Comparison of ENCODE assay signal across 8 cellular contexts in genomic region chr5:172773481-172774469, GRCh38. TPM values are rescaled to one million over a fixed set of nuclear protein-coding genes. Genes with fewer than 3 reads are reported as not detected.
DNase-seq lines count a peak whose midpoint lies in the region; ATAC-seq and TF ChIP-seq lines count a peak whose summit lies in the region.

No MANE protein-coding gene starts in this region.

- WGBS in spleen, 5 donors = 79 to 89% (median 82%) methylated on average over 11 of the region's 11 CpGs

- no peaks in the 10 kb centered on the region for H3K27me3 ChIP-seq in spleen (replicated peaks in 1 of 7)

- intact Hi-C loops in spleen (cut with DNase I; ENCODE audit: low total_unique reads) = no loop called here

- DNase-seq in GM04504 (ENCODE audit: low read depth) (peak; percentile 28), foreskin fibroblast (peak; percentile 35 to 67), spleen (peak; percentile 80), epidermal melanocyte (ENCODE audit: insufficient read length, low spot score) (no peak), activated gamma-delta T cell treated with Interleukin-2 at 50 U/mL for 16 hours (no peak)
- peak; percentile 46 for DNase-seq in activated T-cell treated with anti-CD3 and anti-CD28 coated beads, Interleukin-2, amount 50 U/mL, for 48 hours

- H3K9me3 ChIP-seq in spleen = no peaks in the 10 kb centered on the region

- H3K4me1 ChIP-seq in spleen = peaks cover 36 to 89% (median 81%) of the 10 kb centered on the region in 6 donors

- ATAC-seq in GM21528 (IDR thresholded peaks at IDR 0.05; ENCODE audit: low FRiP score, unreplicated experiment) (no peak), HG03521 (IDR thresholded peaks at IDR 0.05; ENCODE audit: unreplicated experiment) (no peak)

- H3K4me3 ChIP-seq in foreskin fibroblast (ENCODE audit: low read depth in 1 of 2, low read length in 2 of 2) (no peak overlapping the region), spleen (peak overlapping the region in 1 of 8 donors; percentile 87)

- no peak for TF ChIP-seq POLR2A in spleen (IDR thresholded peaks at IDR 0.05)

- TF ChIP-seq CTCF in foreskin fibroblast (IDR thresholded peaks at IDR 0.05; ENCODE audit: low read depth, low read length) (no peak), spleen (IDR thresholded peaks at IDR 0.05 in 8 of 11, conservative IDR thresholded peaks at IDR 0.05 in 3 of 11) (no peak)

- H3K27ac ChIP-seq in spleen = peak overlapping the region; percentile 98 to 100 (median 100)

- H3K36me3 ChIP-seq in spleen = peaks cover 3 to 13% (median 8%) of the 10 kb centered on the region in 6 donors

RNA-seq across cellular contexts. Expression of gene DUSP1, which starts 2.8 kb away (rescaled TPM):
- total RNA-seq in spleen = 100 to 1,000 TPM; 197 to 818 (median 376) TPM
- 100 to 1,000 TPM in 1 of 3 donors, 10 to 100 TPM in 2; 46.0 to 116 (median 68.9) TPM for polyA plus RNA-seq in spleen

Comparison
In these comparisons a context has a peak if more than half of its experiments do, and no peak if none do; other contexts are left out.
1. DNase-seq: peak in GM04504 (single experiment), activated T-cell treated with anti-CD3 and anti-CD28 coated beads, Interleukin-2, amount 50 U/mL, for 48 hours (2 of 2), foreskin fibroblast (2 of 2) and spleen (single experiment); none in epidermal melanocyte (single experiment) and activated gamma-delta T cell treated with Interleukin-2 at 50 U/mL for 16 hours (single experiment).